Comparison of ENCODE assay signal across 22 cellular contexts in the genomic region with DNA sequence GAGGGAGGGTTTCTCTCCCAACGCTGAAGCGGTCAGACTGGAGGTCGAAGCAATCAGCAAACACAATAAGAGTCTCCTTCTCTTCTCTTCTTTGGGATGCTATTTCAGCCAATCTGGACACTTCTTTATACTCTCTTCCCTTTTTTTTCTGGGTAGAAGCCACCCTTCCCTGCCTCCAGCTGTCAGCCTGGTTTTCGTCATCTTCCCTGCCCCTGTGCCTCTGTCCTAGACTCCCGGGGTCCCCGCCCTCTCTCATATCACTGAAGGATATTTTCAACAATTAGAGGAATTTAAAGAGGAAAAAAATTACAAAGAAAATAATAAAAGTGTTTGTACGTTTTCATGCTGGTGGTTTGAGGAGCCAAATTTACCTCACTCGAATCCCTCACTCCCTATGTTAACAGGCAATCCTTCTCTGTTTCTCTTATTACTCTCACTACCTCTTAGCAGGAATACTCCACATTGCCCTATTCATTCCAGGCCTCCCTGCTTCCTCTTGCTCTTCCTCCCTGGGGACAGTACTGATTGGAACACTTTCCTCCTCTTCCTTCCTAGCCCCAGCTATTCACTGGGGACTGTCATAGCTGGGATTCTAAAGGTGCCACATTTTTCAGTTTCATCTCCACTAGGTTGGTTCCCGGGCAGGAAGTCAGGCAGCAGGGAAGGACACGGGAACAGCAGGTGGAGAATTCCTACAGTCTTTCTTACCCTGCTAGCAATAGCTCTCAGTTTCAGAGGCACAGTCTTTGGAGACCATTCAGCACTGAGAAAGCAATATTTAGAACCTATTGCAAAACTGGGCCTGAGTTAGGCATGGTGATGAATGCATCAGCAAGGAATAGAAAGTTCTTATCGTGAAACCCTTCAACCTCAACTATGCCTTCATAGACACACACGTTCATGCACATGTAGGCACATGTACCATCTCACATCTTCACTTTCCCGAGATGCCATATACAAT.
A peak's percentile ranks its signal among the peaks of the same experiment; 100 is the strongest.
DNase-seq lines count a peak whose midpoint lies in the region; ATAC-seq and TF ChIP-seq lines count a peak whose summit lies in the region.
"Had no signal": no experiment of that assay in that cellular context is flagged by ENCODE, and none has a peak within 500 bp of the region (broad histone marks: within the 10 kb centered on the region; RNA-seq: fewer than 3 reads in every experiment).

No MANE protein-coding gene starts in this region.

- ATAC-seq in left ventricle myocardium superior (peak; percentile 51), GM21528 (IDR thresholded peaks at IDR 0.05; ENCODE audit: low FRiP score, unreplicated experiment) (no peak), body of pancreas (no peak)

- peak overlapping the region in 2 of 4 donors; percentile 16 to 33 for H3K27ac ChIP-seq in esophagus muscularis mucosa (replicated peaks in 1 of 4)
- H3K27ac ChIP-seq in sigmoid colon = peak overlapping the region in 3 of 4 donors; percentile 50 to 61 (median 60)
- no peak overlapping the region for H3K27ac ChIP-seq in body of pancreas
- H3K27ac ChIP-seq: BLaER1, GM23248, SK-N-MC had no signal

- H3K27me3 ChIP-seq in esophagus muscularis mucosa = no peaks in the 10 kb centered on the region
- no peaks in the 10 kb centered on the region for H3K27me3 ChIP-seq in sigmoid colon
- no peaks in the 10 kb centered on the region for H3K27me3 ChIP-seq in body of pancreas
- H3K27me3 ChIP-seq: BLaER1 had no signal

- peaks cover 12 to 45% (median 19%) of the 10 kb centered on the region in 4 donors for H3K36me3 ChIP-seq in esophagus muscularis mucosa
- peaks cover 0 to 31% (median 4%) of the 10 kb centered on the region in 4 donors for H3K36me3 ChIP-seq in sigmoid colon
- peaks cover 0 to 27% of the 10 kb centered on the region in 2 donors for H3K36me3 ChIP-seq in body of pancreas (replicated peaks in 1 of 2; ENCODE audit: insufficient read depth in 1 of 2, low read depth in 2 of 2)

- TF ChIP-seq POLR2A in esophagus muscularis mucosa (IDR thresholded peaks at IDR 0.05; ENCODE audit: low read depth) (no peak), sigmoid colon (IDR thresholded peaks at IDR 0.05) (no peak), body of pancreas (IDR thresholded peaks at IDR 0.05) (no peak)

- H3K4me3 ChIP-seq in esophagus muscularis mucosa (no peak overlapping the region), sigmoid colon (no peak overlapping the region), body of pancreas (no peak overlapping the region)
- H3K4me3 ChIP-seq: BLaER1, GM23248, SK-N-MC had no signal

- H3K4me1 ChIP-seq in esophagus muscularis mucosa (peaks cover 12 to 46% (median 42%) of the 10 kb centered on the region in 4 donors), sigmoid colon (peaks cover 0 to 81% (median 66%) of the 10 kb centered on the region in 4 donors), body of pancreas (no peaks in the 10 kb centered on the region)
- H3K4me1 ChIP-seq: BLaER1, Caco-2 had no signal

- intact Hi-C loops in esophagus muscularis mucosa (cut with DNase I) (no loop called here), left ventricle myocardium superior (cut with micrococcal nuclease) (no loop called here), sigmoid colon (cut with DNase I) (no loop called here), body of pancreas (cut with DNase I) (no loop called here)

- TF ChIP-seq EP300 in esophagus muscularis mucosa (IDR thresholded peaks at IDR 0.05) = no peak
- no peak for TF ChIP-seq EP300 in sigmoid colon (IDR thresholded peaks at IDR 0.05)

- no peak for TF ChIP-seq CTCF in esophagus muscularis mucosa (IDR thresholded peaks at IDR 0.05)
- TF ChIP-seq CTCF in sigmoid colon (IDR thresholded peaks at IDR 0.05) = no peak
- TF ChIP-seq CTCF in body of pancreas (IDR thresholded peaks at IDR 0.05) = no peak

- 85% methylated on average over 13 of the region's 13 CpGs for WGBS in esophagus muscularis mucosa
- 85 to 91% methylated on average over 13 of the region's 13 CpGs for WGBS in sigmoid colon, 2 donors
- WGBS in body of pancreas, 2 donors = 88 to 91% methylated on average over 13 of the region's 13 CpGs

- no peaks in the 10 kb centered on the region for H3K9me3 ChIP-seq in esophagus muscularis mucosa
- H3K9me3 ChIP-seq in sigmoid colon = no peaks in the 10 kb centered on the region
- H3K9me3 ChIP-seq in body of pancreas = no peaks in the 10 kb centered on the region
- H3K9me3 ChIP-seq: BLaER1, Caco-2 had no signal

- DNase-seq in SK-N-DZ (ENCODE audit: low spot score) (peak; percentile 62), esophagus muscularis mucosa (ENCODE audit: extremely low spot score) (peak; percentile 88), left ventricle myocardium superior (no peak), sigmoid colon (no peak), body of pancreas (no peak), NCI-H1048 (lab: John Stamatoyannopoulos, UW) (no peak), NCI-H526 (lab: John Stamatoyannopoulos, UW) (no peak)
- DNase-seq: ACHN; Caco-2; CD4-positive, alpha-beta T cell; GM23248; H9; HFFc6; NCI-H1417; NCI-H1694 treated with DMSO at 0.1 percent for 48 hours; NCI-H2081 treated with DMSO at 0.1 percent for 48 hours; NCI-H2171 treated with DMSO at 0.1 percent for 48 hours; NCI-H526 treated with DMSO at 0.1 percent for 48 hours; SHP77 had no signal

Comparison
In these comparisons a context has a peak if more than half of its experiments do, and no peak if none do; other contexts are left out.
1. DNase-seq: peak in SK-N-DZ (single experiment) and esophagus muscularis mucosa (single experiment); none in left ventricle myocardium superior (single experiment), sigmoid colon (single experiment), body of pancreas (0 of 4), NCI-H1048 (single experiment) and NCI-H526 (0 of 2).
2. H3K27ac ChIP-seq: peak in sigmoid colon (3 of 4); none in body of pancreas (0 of 4).